In the genomic region with DNA sequence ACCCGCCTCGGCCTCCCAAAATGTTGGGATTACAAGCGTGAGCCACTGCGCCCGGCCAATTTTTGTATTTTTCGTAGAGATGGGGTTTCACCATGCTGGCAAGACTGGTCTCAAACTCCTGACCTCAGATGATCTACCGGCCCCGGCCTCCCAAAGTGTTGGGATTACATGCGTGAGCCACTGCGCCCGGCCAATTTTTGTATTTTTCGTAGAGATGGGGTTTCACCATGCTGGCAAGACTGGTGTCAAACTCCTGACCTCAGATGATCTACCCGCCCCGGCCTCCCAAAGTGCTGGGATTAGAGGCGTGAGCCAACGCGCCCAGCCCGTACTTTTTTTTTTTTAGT, we compare ENCODE assay signal across 8 cellular contexts. TPM values are rescaled to one million over a fixed set of nuclear protein-coding genes. Genes with fewer than 3 reads are reported as not detected.
A peak's percentile ranks its signal among the peaks of the same experiment; 100 is the strongest.
DNase-seq lines count a peak whose midpoint lies in the region; TF ChIP-seq lines count a peak whose summit lies in the region.
"Not testable (repeated sequence)": the region's sequence is repeated elsewhere in the genome, so short reads cannot be mapped to it uniquely, and the experiment has no call there.

No MANE protein-coding gene starts in this region.

- DNase-seq in HL-60 (ENCODE audit: low read depth in 1 of 2, low spot score in 1 of 2); SK-N-SH; activated T-helper 1 cell treated with anti-CD3 and anti-CD28 coated beads, Interleukin-12 subunit alpha, Interleukin-12 subunit beta, Interleukin-2, Interleukin-4 antibody, amounts not matched to agents 30 ng/mL and 10 ng/mL and 1 ng/mL, durations not matched to agents 14 hours and 24 hours and 36 hours (ENCODE audit: low spot score); chondrocyte (ENCODE audit: low spot score); testis: not testable (repeated sequence)

- peak overlapping the region; percentile 100 for H3K4me3 Mint-ChIP-seq in activated T-helper 1 cell treated with anti-CD3 and anti-CD28 coated beads, Interleukin-12 subunit alpha, Interleukin-12 subunit beta, Interleukin-2, Interleukin-4 antibody, amounts not matched to agents 30 ng/mL and 10 ng/mL and 1 ng/mL, durations not matched to agents 14 hours and 24 hours and 36 hours
- H3K4me3 Mint-ChIP-seq in chondrocyte (ENCODE audit: unreplicated experiment) = peak overlapping the region; percentile 100

- H3K27me3 ChIP-seq in HL-60 (ENCODE audit: insufficient read depth, poor library complexity, severe bottlenecking); SK-N-SH (ENCODE audit: insufficient read depth); neural cell (ENCODE audit: insufficient read depth, low read depth, low read length); testis: not testable (repeated sequence)
- peaks cover 21% of the 10 kb centered on the region for H3K27me3 ChIP-seq in iPS-20b (ENCODE audit: insufficient read depth, low read length)

- H3K4me1 ChIP-seq in SK-N-SH (ENCODE audit: control insufficient read depth in 1 of 2, insufficient read depth in 2 of 2, low read depth in 1 of 2, low read length in 1 of 2) (peaks cover 11 to 15% of the 10 kb centered on the region in 2 experiments; a peak in 2 of 4 replicates), iPS-20b (ENCODE audit: insufficient read depth, low read length) (peaks cover 14% of the 10 kb centered on the region), testis (peaks cover 21% of the 10 kb centered on the region)

- H3K4me3 ChIP-seq in HL-60 (replicated peaks; ENCODE audit: insufficient read depth, low read length) = peak overlapping the region; percentile 15; the same call in 1 of the 2 replicates
- not testable (repeated sequence) for H3K4me3 ChIP-seq in SK-N-SH (ENCODE audit: low read depth in 2 of 2, low read length in 1 of 2)
- H3K4me3 ChIP-seq in iPS-20b (ENCODE audit: low read length) = peak overlapping the region; percentile 42; the same call in 1 of the 2 replicates
- peak overlapping the region; percentile 95 for H3K4me3 ChIP-seq in neural cell (ENCODE audit: low read length)
- peak overlapping the region; percentile 94 for H3K4me3 ChIP-seq in testis

- not testable (repeated sequence) for H3F3A ChIP-seq in SK-N-SH (replicated peaks; ENCODE audit: insufficient read depth); neural cell (ENCODE audit: insufficient read depth, low read length, poor library complexity, severe bottlenecking)

- not testable (repeated sequence) for H3K36me3 ChIP-seq in SK-N-SH (replicated peaks in 1 of 2; ENCODE audit: control insufficient read depth in 1 of 2, insufficient read depth in 2 of 2, low read length in 1 of 2); iPS-20b (ENCODE audit: insufficient read depth, low read depth, low read length); neural cell (ENCODE audit: insufficient read depth, low read length); testis (ENCODE audit: low read depth, missing control alignments)

- TF ChIP-seq POLR2A in testis (IDR thresholded peaks at IDR 0.05) = not testable (repeated sequence)

- not testable (repeated sequence) for TF ChIP-seq CTCF in C4-2B (conservative IDR thresholded peaks at IDR 0.05); HL-60 (IDR thresholded peaks at IDR 0.05; ENCODE audit: insufficient read depth, low read length); SK-N-SH (IDR thresholded peaks at IDR 0.05); chondrocyte (IDR thresholded peaks at IDR 0.05); neural cell (IDR thresholded peaks at IDR 0.05; ENCODE audit: poor library complexity, severe bottlenecking); testis (IDR thresholded peaks at IDR 0.05)

- not testable (repeated sequence) for H3K9me3 Mint-ChIP-seq in activated T-helper 1 cell treated with anti-CD3 and anti-CD28 coated beads, Interleukin-12 subunit alpha, Interleukin-12 subunit beta, Interleukin-2, Interleukin-4 antibody, amounts not matched to agents 30 ng/mL and 10 ng/mL and 1 ng/mL, durations not matched to agents 14 hours and 24 hours and 36 hours; chondrocyte (ENCODE audit: low read depth)

- TF ChIP-seq RAD21 in SK-N-SH (IDR thresholded peaks at IDR 0.05; ENCODE audit: low read length); neural cell (conservative IDR thresholded peaks at IDR 0.05): not testable (repeated sequence)

- peak overlapping the region; percentile 97 for H3K27ac Mint-ChIP-seq in activated T-helper 1 cell treated with anti-CD3 and anti-CD28 coated beads, Interleukin-12 subunit alpha, Interleukin-12 subunit beta, Interleukin-2, Interleukin-4 antibody, amounts not matched to agents 30 ng/mL and 10 ng/mL and 1 ng/mL, durations not matched to agents 14 hours and 24 hours and 36 hours
- H3K27ac Mint-ChIP-seq in chondrocyte (ENCODE audit: unreplicated experiment) = peak overlapping the region; percentile 79

- peaks cover 17% of the 10 kb centered on the region for H3K4me1 Mint-ChIP-seq in activated T-helper 1 cell treated with anti-CD3 and anti-CD28 coated beads, Interleukin-12 subunit alpha, Interleukin-12 subunit beta, Interleukin-2, Interleukin-4 antibody, amounts not matched to agents 30 ng/mL and 10 ng/mL and 1 ng/mL, durations not matched to agents 14 hours and 24 hours and 36 hours (ENCODE audit: low read depth)
- H3K4me1 Mint-ChIP-seq in chondrocyte (ENCODE audit: low read depth) = peaks cover 27% of the 10 kb centered on the region

- H3K27me3 Mint-ChIP-seq in activated T-helper 1 cell treated with anti-CD3 and anti-CD28 coated beads, Interleukin-12 subunit alpha, Interleukin-12 subunit beta, Interleukin-2, Interleukin-4 antibody, amounts not matched to agents 30 ng/mL and 10 ng/mL and 1 ng/mL, durations not matched to agents 14 hours and 24 hours and 36 hours (ENCODE audit: insufficient read depth); chondrocyte (ENCODE audit: low read depth): not testable (repeated sequence)

- not testable (repeated sequence) for H3K9me3 ChIP-seq in SK-N-SH; iPS-20b (ENCODE audit: insufficient read depth, low read depth, low read length); neural cell (ENCODE audit: low read length); testis

- H2AFZ ChIP-seq in SK-N-SH (ENCODE audit: low read depth) = peak overlapping the region; percentile 30; the same call in 1 of the 2 replicates
- not testable (repeated sequence) for H2AFZ ChIP-seq in neural cell (ENCODE audit: low read depth, low read length)

- not testable (repeated sequence) for H3K9me2 ChIP-seq in SK-N-SH; neural cell (ENCODE audit: insufficient read depth, low read length)

- not testable (repeated sequence) for TF ChIP-seq EP300 in SK-N-SH (IDR thresholded peaks at IDR 0.05; ENCODE audit: borderline replicate concordance in 1 of 2, low read depth in 1 of 2, low read length in 1 of 2); neural cell (conservative IDR thresholded peaks at IDR 0.05; ENCODE audit: poor library complexity, severe bottlenecking)

- H3K27ac ChIP-seq in C4-2B = peak overlapping the region; percentile 99; the same call in 1 of the 2 replicates
- not testable (repeated sequence) for H3K27ac ChIP-seq in HL-60 (replicated peaks); SK-N-SH (ENCODE audit: low read depth in 2 of 2, low read length in 1 of 2); iPS-20b (ENCODE audit: low read length); neural cell (ENCODE audit: low read length); testis

- peaks cover 44% of the 10 kb centered on the region for H3K79me2 ChIP-seq in SK-N-SH (ENCODE audit: insufficient read depth)
- peaks cover 26% of the 10 kb centered on the region for H3K79me2 ChIP-seq in neural cell (replicated peaks; ENCODE audit: insufficient read depth, low read length)

- POLR2A ChIA-PET in SK-N-SH (lab: Yijun Ruan, JAX) = interaction anchor here (0.7 to 1.3 kb wide), 4 partner anchors 27 to 67 kb away, joined by 3 to 4 read pairs (median 4); no protein-coding TSS in a partner anchor

- peaks cover 12% of the 10 kb centered on the region for H4K20me1 ChIP-seq in SK-N-SH (ENCODE audit: insufficient read depth)
- H4K20me1 ChIP-seq in neural cell (ENCODE audit: insufficient read depth) = not testable (repeated sequence)

- CTCF ChIA-PET in SK-N-SH (lab: Yijun Ruan, JAX) = interaction anchor here (0.7 to 1.9 kb wide), 7 partner anchors 11 to 277 kb away, joined by 3 to 6 read pairs (median 4); partner anchors contain the start of genes PLCB3 and ZFTA

- WGBS in SK-N-SH (ENCODE audit: low lambda C conversion rate) = 62% methylated on average over 18 of the region's 18 CpGs
- 51 to 54% methylated on average over 18 of the region's 18 CpGs for WGBS in testis, 2 donors

- not testable (repeated sequence) for H3K4me2 ChIP-seq in SK-N-SH; neural cell (ENCODE audit: low read length)

- H3K9ac ChIP-seq in SK-N-SH; neural cell (ENCODE audit: low read length): not testable (repeated sequence)
- H3K9ac ChIP-seq in iPS-20b (ENCODE audit: low read depth, low read length) = peak overlapping the region; percentile 42; the same call in 1 of the 2 replicates

- intact Hi-C loops in activated T-helper 1 cell treated with anti-CD3 and anti-CD28 coated beads, Interleukin-12 subunit alpha, Interleukin-12 subunit beta, Interleukin-2, Interleukin-4 antibody, amounts not matched to agents 30 ng/mL and 10 ng/mL and 1 ng/mL, durations not matched to agents 14 hours and 24 hours and 36 hours (cut with micrococcal nuclease) = loop anchor here (1.0 to 10.0 kb wide), 10 partner anchors 12 to 311 kb away; partner anchors contain the start of genes BAD, DNAJC4, FKBP2 and GPR137
- intact Hi-C loops in testis (cut with DNase I; ENCODE audit: low total_unique reads) = not testable (repeated sequence)

- H3K36me3 Mint-ChIP-seq in activated T-helper 1 cell treated with anti-CD3 and anti-CD28 coated beads, Interleukin-12 subunit alpha, Interleukin-12 subunit beta, Interleukin-2, Interleukin-4 antibody, amounts not matched to agents 30 ng/mL and 10 ng/mL and 1 ng/mL, durations not matched to agents 14 hours and 24 hours and 36 hours (ENCODE audit: low read depth) = peaks cover 17% of the 10 kb centered on the region
- not testable (repeated sequence) for H3K36me3 Mint-ChIP-seq in chondrocyte (ENCODE audit: low read depth)

RNA-seq across cellular contexts. Expression of gene COX8A, which starts 0.5 kb away (rescaled TPM):
- polyA plus RNA-seq in SK-N-SH (2012; rRNA removed) (597 and 824 TPM in 2 replicates), neural cell (861 and 863 TPM in 2 replicates), testis (ENCODE audit: insufficient read depth, low read depth, low replicate concordance) (212 TPM)
- polyA plus RNA-seq in SK-N-SH (2012; cell fraction: cytosol; rRNA removed) = 313 and 507 TPM in 2 replicates
- 180 and 321 TPM in 2 replicates for polyA plus RNA-seq in SK-N-SH (2012; cell fraction: nucleus; rRNA removed)
- total RNA-seq in activated T-helper 1 cell treated with anti-CD3 and anti-CD28 coated beads, Interleukin-12 subunit alpha, Interleukin-12 subunit beta, Interleukin-2, Interleukin-4 antibody, amounts not matched to agents 30 ng/mL and 10 ng/mL and 1 ng/mL, durations not matched to agents 14 hours and 24 hours and 36 hours = 289 and 291 TPM in 2 replicates
- total RNA-seq in chondrocyte (220 to 245 TPM (median 240 TPM) in 3 replicates), testis (100 to 1,000 TPM; 438 to 536 TPM)
- 201 and 218 TPM in 2 replicates for polyA minus RNA-seq in neural cell

RNA-seq across cellular contexts. Expression of gene OTUB1, which starts 12.4 kb away (rescaled TPM):
- polyA plus RNA-seq in SK-N-SH (2012; rRNA removed) (183 and 195 TPM in 2 replicates), neural cell (103 and 131 TPM in 2 replicates), testis (ENCODE audit: insufficient read depth, low read depth, low replicate concordance) (115 TPM)
- 76.2 and 109 TPM in 2 replicates for polyA plus RNA-seq in SK-N-SH (2012; cell fraction: cytosol; rRNA removed)
- polyA plus RNA-seq in SK-N-SH (2012; cell fraction: nucleus; rRNA removed) = 446 and 520 TPM in 2 replicates
- 104 and 114 TPM in 2 replicates for total RNA-seq in activated T-helper 1 cell treated with anti-CD3 and anti-CD28 coated beads, Interleukin-12 subunit alpha, Interleukin-12 subunit beta, Interleukin-2, Interleukin-4 antibody, amounts not matched to agents 30 ng/mL and 10 ng/mL and 1 ng/mL, durations not matched to agents 14 hours and 24 hours and 36 hours
- total RNA-seq in chondrocyte (51.6 to 58.6 TPM (median 52.2 TPM) in 3 replicates), testis (100 to 1,000 TPM; 121 to 145 TPM)
- polyA minus RNA-seq in neural cell = 41.9 and 49.7 TPM in 2 replicates

RNA-seq across cellular contexts. Expression of gene NAA40, which starts 35.1 kb away (rescaled TPM):
- polyA plus RNA-seq in SK-N-SH (2012; rRNA removed) = 33.0 and 36.3 TPM in 2 replicates
- polyA plus RNA-seq in SK-N-SH (2012; cell fraction: cytosol; rRNA removed) = 21.4 and 26.3 TPM in 2 replicates
- 137 and 147 TPM in 2 replicates for polyA plus RNA-seq in SK-N-SH (2012; cell fraction: nucleus; rRNA removed)
- total RNA-seq in activated T-helper 1 cell treated with anti-CD3 and anti-CD28 coated beads, Interleukin-12 subunit alpha, Interleukin-12 subunit beta, Interleukin-2, Interleukin-4 antibody, amounts not matched to agents 30 ng/mL and 10 ng/mL and 1 ng/mL, durations not matched to agents 14 hours and 24 hours and 36 hours = 25.3 and 31.6 TPM in 2 replicates
- total RNA-seq in chondrocyte = 17.7 to 28.0 TPM (median 20.8 TPM) in 3 replicates
- 53.6 and 66.7 TPM in 2 replicates for polyA plus RNA-seq in neural cell
- polyA minus RNA-seq in neural cell = 36.3 and 37.3 TPM in 2 replicates
- total RNA-seq in testis = 10 to 100 TPM; 44.8 to 57.5 TPM
- polyA plus RNA-seq in testis (ENCODE audit: insufficient read depth, low read depth, low replicate concordance) = 49.7 TPM

RNA-seq across cellular contexts. Expression of gene RCOR2, which starts 56.9 kb away (rescaled TPM):
- polyA plus RNA-seq in SK-N-SH (2012; rRNA removed) (1.1 and 1.4 TPM in 2 replicates), neural cell (41.5 and 51.0 TPM in 2 replicates), testis (ENCODE audit: insufficient read depth, low read depth, low replicate concordance) (7.9 TPM)
- 0.85 and 1.4 TPM in 2 replicates for polyA plus RNA-seq in SK-N-SH (2012; cell fraction: cytosol; rRNA removed)
- 1.8 and 2.6 TPM in 2 replicates for polyA plus RNA-seq in SK-N-SH (2012; cell fraction: nucleus; rRNA removed)
- 0.21 and 0.34 TPM in 2 replicates for total RNA-seq in activated T-helper 1 cell treated with anti-CD3 and anti-CD28 coated beads, Interleukin-12 subunit alpha, Interleukin-12 subunit beta, Interleukin-2, Interleukin-4 antibody, amounts not matched to agents 30 ng/mL and 10 ng/mL and 1 ng/mL, durations not matched to agents 14 hours and 24 hours and 36 hours
- total RNA-seq in chondrocyte (1.3 to 3.8 TPM (median 2.7 TPM) in 3 replicates), testis (1 to 10 TPM; 3.9 to 6.3 TPM)
- 40.3 and 41.1 TPM in 2 replicates for polyA minus RNA-seq in neural cell
